In the genomic region with DNA sequence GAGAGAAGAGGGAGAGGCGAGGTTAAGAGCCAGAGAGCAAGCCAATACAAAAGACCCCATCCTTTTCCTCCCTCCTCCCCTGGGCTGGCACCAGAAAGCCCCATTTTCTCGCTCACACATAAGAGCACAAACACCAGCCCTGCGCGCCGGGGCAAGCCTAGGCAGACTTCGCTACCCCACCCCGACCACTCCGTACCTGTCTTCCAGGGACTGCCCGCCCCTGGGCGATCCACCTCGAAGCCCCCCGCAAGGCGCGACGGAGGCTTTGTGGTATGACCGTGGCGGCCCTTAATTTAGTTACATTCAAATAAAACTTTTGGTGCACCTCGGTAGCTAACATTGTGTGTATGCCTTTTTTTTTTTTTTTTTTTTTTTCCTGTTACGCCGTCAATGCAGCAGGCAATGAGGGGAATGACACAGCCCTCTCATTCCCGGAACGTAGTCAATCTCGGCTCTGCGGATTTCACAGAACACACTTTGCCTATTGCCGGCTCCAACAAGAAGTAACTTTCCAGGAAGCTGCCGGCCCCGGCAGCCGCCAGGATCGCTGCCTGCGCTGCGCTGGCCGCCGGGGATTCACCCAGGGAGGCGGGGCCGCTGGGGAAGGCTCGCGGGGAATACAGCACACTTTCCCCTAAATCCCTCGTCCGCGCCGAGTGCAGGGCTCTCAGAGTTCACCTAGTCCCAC, we compare ENCODE assay signal across 8 cellular contexts. TPM values are rescaled to one million over a fixed set of nuclear protein-coding genes. Genes with fewer than 3 reads are reported as not detected.
DNase-seq lines count a peak whose midpoint lies in the region; ATAC-seq and TF ChIP-seq lines count a peak whose summit lies in the region.

No MANE protein-coding gene starts in this region.

- H3K27me3 ChIP-seq in breast epithelium (no peaks in the 10 kb centered on the region), iPS-20b (ENCODE audit: insufficient read depth, low read length) (peaks cover 60% of the 10 kb centered on the region), sigmoid colon (no peaks in the 10 kb centered on the region)

- DNase-seq in NOMO-1 (lab: John Stamatoyannopoulos, UW; ENCODE audit: unreplicated experiment in 2 of 2) = peak; percentile 27 to 57
- no peak for DNase-seq in NOMO-1 treated with dmso at 0.1 percent for 144 hours (lab: John Stamatoyannopoulos, UW; ENCODE audit: unreplicated experiment)
- DNase-seq in breast epithelium (ENCODE audit: low spot score in 2 of 2) = peak; percentile 70 to 75
- DNase-seq in sigmoid colon = peak; percentile 92

- H3K36me3 ChIP-seq in breast epithelium (no peaks in the 10 kb centered on the region), iPS-20b (ENCODE audit: insufficient read depth, low read depth, low read length) (no peaks in the 10 kb centered on the region), sigmoid colon (peaks cover 0 to 23% (median 14%) of the 10 kb centered on the region in 4 donors)

- peaks cover 5 to 14% of the 10 kb centered on the region in 2 donors for H3K4me1 ChIP-seq in breast epithelium
- peaks cover 20% of the 10 kb centered on the region for H3K4me1 ChIP-seq in iPS-20b (ENCODE audit: insufficient read depth, low read length)
- H3K4me1 ChIP-seq in sigmoid colon = peaks cover 0 to 67% (median 42%) of the 10 kb centered on the region in 4 donors

- ATAC-seq in SK-N-SH treated with all-trans-retinoic acid at 6 μM for 48 hours = peak; percentile 18
- ATAC-seq in GM21619 (IDR thresholded peaks at IDR 0.05; ENCODE audit: unreplicated experiment) = no peak
- ATAC-seq in GM21423 (IDR thresholded peaks at IDR 0.05; ENCODE audit: unreplicated experiment) = no peak

- H3K9ac ChIP-seq in iPS-20b (ENCODE audit: low read depth, low read length) = peak overlapping the region; percentile 80; the same call in 1 of the 2 replicates

- peak; percentile 7 for TF ChIP-seq POLR2A in breast epithelium (IDR thresholded peaks at IDR 0.05)
- TF ChIP-seq POLR2A in sigmoid colon (IDR thresholded peaks at IDR 0.05) = no peak

- peak in 1 of 4 donors; percentile 27 for TF ChIP-seq EP300 in sigmoid colon (IDR thresholded peaks at IDR 0.05)

- H3K4me3 ChIP-seq in breast epithelium (peak overlapping the region; percentile 64 to 93 (median 73)), iPS-20b (ENCODE audit: low read length) (peak overlapping the region; percentile 78), sigmoid colon (peak overlapping the region; percentile 53 to 88 (median 68))

- 3 to 4% methylated on average over 41 of the region's 41 CpGs for WGBS in sigmoid colon, 2 donors

- no peaks in the 10 kb centered on the region for H3K9me3 ChIP-seq in breast epithelium
- no peaks in the 10 kb centered on the region for H3K9me3 ChIP-seq in iPS-20b (ENCODE audit: insufficient read depth, low read depth, low read length)
- H3K9me3 ChIP-seq in sigmoid colon = no peaks in the 10 kb centered on the region

- H3K27ac ChIP-seq in breast epithelium (peak overlapping the region; percentile 99), iPS-20b (ENCODE audit: low read length) (no peak overlapping the region), sigmoid colon (peak overlapping the region; percentile 90 to 99 (median 96))

- TF ChIP-seq CTCF in breast epithelium (IDR thresholded peaks at IDR 0.05) (no peak), sigmoid colon (IDR thresholded peaks at IDR 0.05) (peak in 2 of 4 experiments; percentile 8 to 27)

- intact Hi-C loops in breast epithelium (cut with DNase I; ENCODE audit: low total_unique reads) (no loop called here), sigmoid colon (cut with DNase I) (loop anchor here (2.0 to 10.0 kb wide), 4 partner anchors 315 to 1411 kb away; no protein-coding TSS in a partner anchor)

TF ChIP-seq in SK-N-SH treated with all-trans-retinoic acid at 6 μM for 48 hours, 23 proteins besides CTCF, POLR2A, EP300 and RAD21:
- TF ChIP-seq ZNF70 (CRISPR knock-in tag; IDR thresholded peaks at IDR 0.05) (no peak), TCF4 (CRISPR knock-in tag; IDR thresholded peaks at IDR 0.05; ENCODE audit: borderline replicate concordance) (no peak), POU6F1 (CRISPR knock-in tag; IDR thresholded peaks at IDR 0.05; ENCODE audit: borderline replicate concordance, low read depth) (no peak), PATZ1 (CRISPR knock-in tag; IDR thresholded peaks at IDR 0.05; ENCODE audit: borderline replicate concordance) (no peak), CSDC2 (CRISPR knock-in tag; IDR thresholded peaks at IDR 0.05) (no peak), RARB (CRISPR knock-in tag; IDR thresholded peaks at IDR 0.05) (no peak), ZNF565 (CRISPR knock-in tag; conservative IDR thresholded peaks at IDR 0.05; ENCODE audit: low read depth) (no peak), OSR1 (CRISPR knock-in tag; IDR thresholded peaks at IDR 0.05) (no peak), ZFP30 (CRISPR knock-in tag; IDR thresholded peaks at IDR 0.05) (no peak), ZFP3 (CRISPR knock-in tag; IDR thresholded peaks at IDR 0.05) (no peak), SNAI2 (CRISPR knock-in tag; IDR thresholded peaks at IDR 0.05) (no peak), ESRRG (CRISPR knock-in tag; IDR thresholded peaks at IDR 0.05) (no peak), CREB5 (CRISPR knock-in tag; IDR thresholded peaks at IDR 0.05; ENCODE audit: low read depth) (no peak), ZNF8 (CRISPR knock-in tag; IDR thresholded peaks at IDR 0.05) (no peak)
- TF ChIP-seq, protein P1, sequence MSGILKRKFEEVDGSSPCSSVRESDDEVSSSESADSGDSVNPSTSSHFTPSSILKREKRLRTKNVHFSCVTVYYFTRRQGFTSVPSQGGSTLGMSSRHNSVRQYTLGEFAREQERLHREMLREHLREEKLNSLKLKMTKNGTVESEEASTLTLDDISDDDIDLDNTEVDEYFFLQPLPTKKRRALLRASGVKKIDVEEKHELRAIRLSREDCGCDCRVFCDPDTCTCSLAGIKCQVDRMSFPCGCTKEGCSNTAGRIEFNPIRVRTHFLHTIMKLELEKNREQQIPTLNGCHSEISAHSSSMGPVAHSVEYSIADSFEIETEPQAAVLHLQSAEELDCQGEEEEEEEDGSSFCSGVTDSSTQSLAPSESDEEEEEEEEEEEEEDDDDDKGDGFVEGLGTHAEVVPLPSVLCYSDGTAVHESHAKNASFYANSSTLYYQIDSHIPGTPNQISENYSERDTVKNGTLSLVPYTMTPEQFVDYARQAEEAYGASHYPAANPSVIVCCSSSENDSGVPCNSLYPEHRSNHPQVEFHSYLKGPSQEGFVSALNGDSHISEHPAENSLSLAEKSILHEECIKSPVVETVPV (CRISPR knock-in tag; IDR thresholded peaks at IDR 0.05) = no peak

RNA-seq across cellular contexts. Expression of gene BCL6, which starts 7.7 kb away (rescaled TPM):
- total RNA-seq in breast epithelium (100 to 1,000 TPM; 281 to 346 (median 283) TPM), sigmoid colon (100 to 1,000 TPM in 1 of 4 donors, 10 to 100 TPM in 3; 51.4 to 233 (median 80.7) TPM)
- 10 to 100 TPM in 1 of 3 donors, 1 to 10 TPM in 2; 4.9 to 30.6 (median 7.2) TPM for polyA plus RNA-seq in sigmoid colon

RNA-seq across cellular contexts. Expression of gene RTP2, which starts 35.2 kb away (rescaled TPM):
- total RNA-seq in breast epithelium (not detected), sigmoid colon (not detected)
- polyA plus RNA-seq in sigmoid colon = not detected
